In the genomic region with DNA sequence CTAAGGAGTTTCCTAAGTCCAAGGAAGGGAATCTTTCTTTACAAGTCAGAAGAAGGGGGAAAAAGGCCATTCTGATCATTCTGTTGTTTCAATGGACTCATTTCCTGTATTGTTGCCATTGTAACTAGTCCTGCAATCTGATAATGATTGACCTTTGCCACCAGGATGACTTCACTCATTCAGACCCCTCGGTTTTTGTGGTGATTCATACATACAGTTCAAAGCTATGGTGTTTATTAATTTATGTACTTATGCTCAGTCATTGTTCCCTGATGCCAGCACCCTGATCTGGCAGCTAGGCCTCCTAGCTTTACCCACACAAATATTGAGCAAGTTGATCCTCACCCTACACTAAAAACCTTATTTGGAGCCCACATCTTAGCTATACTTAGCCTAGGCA, we compare ENCODE assay signal across 1 cellular context.
TF ChIP-seq lines count a peak whose summit lies in the region.

No MANE protein-coding gene starts in this region.

TF ChIP-seq in HepG2, 621 proteins besides CTCF, POLR2A, EP300 and RAD21 (continued from another document and continues in another):
- TF ChIP-seq FOSL1 (CRISPR knock-in tag; IDR thresholded peaks at IDR 0.05; ENCODE audit: borderline replicate concordance) (peak; percentile 63; the same call in 1 of the 2 replicates), DPF2 (CRISPR knock-in tag; IDR thresholded peaks at IDR 0.05; ENCODE audit: borderline replicate concordance, low read depth) (no peak), ZNF878 (CRISPR knock-in tag; IDR thresholded peaks at IDR 0.05) (no peak), GTF3A (CRISPR knock-in tag; conservative IDR thresholded peaks at IDR 0.05) (no peak), NCOA5 (CRISPR knock-in tag; IDR thresholded peaks at IDR 0.05) (no peak), PHF21A (CRISPR knock-in tag; IDR thresholded peaks at IDR 0.05) (no peak), FLYWCH1 (CRISPR knock-in tag; IDR thresholded peaks at IDR 0.05) (no peak), ZFY (CRISPR knock-in tag; IDR thresholded peaks at IDR 0.05) (peak; percentile 15; the same call in 1 of the 2 replicates), ZFP41 (CRISPR knock-in tag; IDR thresholded peaks at IDR 0.05; ENCODE audit: borderline replicate concordance) (no peak), ELF3 (CRISPR knock-in tag; IDR thresholded peaks at IDR 0.05) (peak; percentile 71), TCF7 (IDR thresholded peaks at IDR 0.05; ENCODE audit: low read depth) (peak; percentile 80), ADNP (CRISPR knock-in tag; IDR thresholded peaks at IDR 0.05) (no peak), ZNF777 (CRISPR knock-in tag; IDR thresholded peaks at IDR 0.05) (no peak), KMT2B (CRISPR knock-in tag; IDR thresholded peaks at IDR 0.05) (no peak), PHF20 (CRISPR knock-in tag; IDR thresholded peaks at IDR 0.05) (no peak), JARID2 (CRISPR knock-in tag; IDR thresholded peaks at IDR 0.05; ENCODE audit: insufficient replicate concordance) (no peak), MED13 (CRISPR knock-in tag; IDR thresholded peaks at IDR 0.05) (no peak), ZNF629 (CRISPR knock-in tag; conservative IDR thresholded peaks at IDR 0.05) (no peak), ATF7 (IDR thresholded peaks at IDR 0.05) (peak; percentile 61), ATF7 (CRISPR knock-in tag; IDR thresholded peaks at IDR 0.05) (no peak), ZNF282 (IDR thresholded peaks at IDR 0.05; ENCODE audit: partially characterized antibody) (no peak), CHD2 (IDR thresholded peaks at IDR 0.05; ENCODE audit: low read depth, low read length) (no peak), ZZZ3 (CRISPR knock-in tag; IDR thresholded peaks at IDR 0.05; ENCODE audit: borderline replicate concordance) (no peak), ZNF33A (CRISPR knock-in tag; IDR thresholded peaks at IDR 0.05; ENCODE audit: borderline replicate concordance) (no peak), NR2C2 (CRISPR knock-in tag; IDR thresholded peaks at IDR 0.05; ENCODE audit: borderline replicate concordance) (peak; percentile 26; the same call in 1 of the 2 replicates), ZNF138 (CRISPR knock-in tag; IDR thresholded peaks at IDR 0.05; ENCODE audit: low read depth) (no peak), HDAC2 (CRISPR knock-in tag; IDR thresholded peaks at IDR 0.05) (no peak), ZBTB8A (CRISPR knock-in tag; IDR thresholded peaks at IDR 0.05; ENCODE audit: borderline replicate concordance, low read depth) (no peak), MYNN (CRISPR knock-in tag; IDR thresholded peaks at IDR 0.05; ENCODE audit: low read depth) (no peak), NFE2 (CRISPR knock-in tag; IDR thresholded peaks at IDR 0.05) (peak; percentile 64), ZNF24 (IDR thresholded peaks at IDR 0.05) (0 out of 2 replicates have a peak, but pooled peaks have one; percentile 45), RAD51 (IDR thresholded peaks at IDR 0.05; ENCODE audit: borderline replicate concordance) (no peak), SALL1 (CRISPR knock-in tag; IDR thresholded peaks at IDR 0.05) (peak; percentile 31; the same call in 1 of the 2 replicates), ZNF431 (CRISPR knock-in tag; IDR thresholded peaks at IDR 0.05; ENCODE audit: borderline replicate concordance, low read depth) (no peak), POLR2AphosphoS5 (IDR thresholded peaks at IDR 0.05; ENCODE audit: low read depth, low read length) (no peak), MTF1 (CRISPR knock-in tag; IDR thresholded peaks at IDR 0.05) (no peak)
- TF ChIP-seq, protein P1, sequence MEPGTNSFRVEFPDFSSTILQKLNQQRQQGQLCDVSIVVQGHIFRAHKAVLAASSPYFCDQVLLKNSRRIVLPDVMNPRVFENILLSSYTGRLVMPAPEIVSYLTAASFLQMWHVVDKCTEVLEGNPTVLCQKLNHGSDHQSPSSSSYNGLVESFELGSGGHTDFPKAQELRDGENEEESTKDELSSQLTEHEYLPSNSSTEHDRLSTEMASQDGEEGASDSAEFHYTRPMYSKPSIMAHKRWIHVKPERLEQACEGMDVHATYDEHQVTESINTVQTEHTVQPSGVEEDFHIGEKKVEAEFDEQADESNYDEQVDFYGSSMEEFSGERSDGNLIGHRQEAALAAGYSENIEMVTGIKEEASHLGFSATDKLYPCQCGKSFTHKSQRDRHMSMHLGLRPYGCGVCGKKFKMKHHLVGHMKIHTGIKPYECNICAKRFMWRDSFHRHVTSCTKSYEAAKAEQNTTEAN (CRISPR knock-in tag; conservative IDR thresholded peaks at IDR 0.05), result no peak
- TF ChIP-seq, protein P2, sequence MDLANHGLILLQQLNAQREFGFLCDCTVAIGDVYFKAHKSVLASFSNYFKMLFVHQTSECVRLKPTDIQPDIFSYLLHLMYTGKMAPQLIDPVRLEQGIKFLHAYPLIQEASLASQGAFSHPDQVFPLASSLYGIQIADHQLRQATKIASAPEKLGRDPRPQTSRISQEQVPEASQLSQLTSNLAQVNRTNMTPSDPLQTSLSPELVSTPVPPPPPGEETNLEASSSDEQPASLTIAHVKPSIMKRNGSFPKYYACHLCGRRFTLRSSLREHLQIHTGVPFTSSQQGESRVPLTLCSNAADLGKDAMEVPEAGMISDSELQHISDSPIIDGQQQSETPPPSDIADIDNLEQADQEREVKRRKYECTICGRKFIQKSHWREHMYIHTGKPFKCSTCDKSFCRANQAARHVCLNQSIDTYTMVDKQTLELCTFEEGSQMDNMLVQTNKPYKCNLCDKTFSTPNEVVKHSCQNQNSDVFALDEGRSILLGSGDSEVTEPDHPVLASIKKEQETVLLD (CRISPR knock-in tag; IDR thresholded peaks at IDR 0.05; ENCODE audit: low read depth), result no peak
- TF ChIP-seq, protein P3, sequence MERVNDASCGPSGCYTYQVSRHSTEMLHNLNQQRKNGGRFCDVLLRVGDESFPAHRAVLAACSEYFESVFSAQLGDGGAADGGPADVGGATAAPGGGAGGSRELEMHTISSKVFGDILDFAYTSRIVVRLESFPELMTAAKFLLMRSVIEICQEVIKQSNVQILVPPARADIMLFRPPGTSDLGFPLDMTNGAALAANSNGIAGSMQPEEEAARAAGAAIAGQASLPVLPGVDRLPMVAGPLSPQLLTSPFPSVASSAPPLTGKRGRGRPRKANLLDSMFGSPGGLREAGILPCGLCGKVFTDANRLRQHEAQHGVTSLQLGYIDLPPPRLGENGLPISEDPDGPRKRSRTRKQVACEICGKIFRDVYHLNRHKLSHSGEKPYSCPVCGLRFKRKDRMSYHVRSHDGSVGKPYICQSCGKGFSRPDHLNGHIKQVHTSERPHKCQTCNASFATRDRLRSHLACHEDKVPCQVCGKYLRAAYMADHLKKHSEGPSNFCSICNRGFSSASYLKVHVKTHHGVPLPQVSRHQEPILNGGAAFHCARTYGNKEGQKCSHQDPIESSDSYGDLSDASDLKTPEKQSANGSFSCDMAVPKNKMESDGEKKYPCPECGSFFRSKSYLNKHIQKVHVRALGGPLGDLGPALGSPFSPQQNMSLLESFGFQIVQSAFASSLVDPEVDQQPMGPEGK (CRISPR knock-in tag; IDR thresholded peaks at IDR 0.05), result no peak
- TF ChIP-seq, protein P4, sequence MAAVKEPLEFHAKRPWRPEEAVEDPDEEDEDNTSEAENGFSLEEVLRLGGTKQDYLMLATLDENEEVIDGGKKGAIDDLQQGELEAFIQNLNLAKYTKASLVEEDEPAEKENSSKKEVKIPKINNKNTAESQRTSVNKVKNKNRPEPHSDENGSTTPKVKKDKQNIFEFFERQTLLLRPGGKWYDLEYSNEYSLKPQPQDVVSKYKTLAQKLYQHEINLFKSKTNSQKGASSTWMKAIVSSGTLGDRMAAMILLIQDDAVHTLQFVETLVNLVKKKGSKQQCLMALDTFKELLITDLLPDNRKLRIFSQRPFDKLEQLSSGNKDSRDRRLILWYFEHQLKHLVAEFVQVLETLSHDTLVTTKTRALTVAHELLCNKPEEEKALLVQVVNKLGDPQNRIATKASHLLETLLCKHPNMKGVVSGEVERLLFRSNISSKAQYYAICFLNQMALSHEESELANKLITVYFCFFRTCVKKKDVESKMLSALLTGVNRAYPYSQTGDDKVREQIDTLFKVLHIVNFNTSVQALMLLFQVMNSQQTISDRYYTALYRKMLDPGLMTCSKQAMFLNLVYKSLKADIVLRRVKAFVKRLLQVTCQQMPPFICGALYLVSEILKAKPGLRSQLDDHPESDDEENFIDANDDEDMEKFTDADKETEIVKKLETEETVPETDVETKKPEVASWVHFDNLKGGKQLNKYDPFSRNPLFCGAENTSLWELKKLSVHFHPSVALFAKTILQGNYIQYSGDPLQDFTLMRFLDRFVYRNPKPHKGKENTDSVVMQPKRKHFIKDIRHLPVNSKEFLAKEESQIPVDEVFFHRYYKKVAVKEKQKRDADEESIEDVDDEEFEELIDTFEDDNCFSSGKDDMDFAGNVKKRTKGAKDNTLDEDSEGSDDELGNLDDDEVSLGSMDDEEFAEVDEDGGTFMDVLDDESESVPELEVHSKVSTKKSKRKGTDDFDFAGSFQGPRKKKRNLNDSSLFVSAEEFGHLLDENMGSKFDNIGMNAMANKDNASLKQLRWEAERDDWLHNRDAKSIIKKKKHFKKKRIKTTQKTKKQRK (IDR thresholded peaks at IDR 0.05; ENCODE audit: low read length), result no peak
- TF ChIP-seq, protein P5, sequence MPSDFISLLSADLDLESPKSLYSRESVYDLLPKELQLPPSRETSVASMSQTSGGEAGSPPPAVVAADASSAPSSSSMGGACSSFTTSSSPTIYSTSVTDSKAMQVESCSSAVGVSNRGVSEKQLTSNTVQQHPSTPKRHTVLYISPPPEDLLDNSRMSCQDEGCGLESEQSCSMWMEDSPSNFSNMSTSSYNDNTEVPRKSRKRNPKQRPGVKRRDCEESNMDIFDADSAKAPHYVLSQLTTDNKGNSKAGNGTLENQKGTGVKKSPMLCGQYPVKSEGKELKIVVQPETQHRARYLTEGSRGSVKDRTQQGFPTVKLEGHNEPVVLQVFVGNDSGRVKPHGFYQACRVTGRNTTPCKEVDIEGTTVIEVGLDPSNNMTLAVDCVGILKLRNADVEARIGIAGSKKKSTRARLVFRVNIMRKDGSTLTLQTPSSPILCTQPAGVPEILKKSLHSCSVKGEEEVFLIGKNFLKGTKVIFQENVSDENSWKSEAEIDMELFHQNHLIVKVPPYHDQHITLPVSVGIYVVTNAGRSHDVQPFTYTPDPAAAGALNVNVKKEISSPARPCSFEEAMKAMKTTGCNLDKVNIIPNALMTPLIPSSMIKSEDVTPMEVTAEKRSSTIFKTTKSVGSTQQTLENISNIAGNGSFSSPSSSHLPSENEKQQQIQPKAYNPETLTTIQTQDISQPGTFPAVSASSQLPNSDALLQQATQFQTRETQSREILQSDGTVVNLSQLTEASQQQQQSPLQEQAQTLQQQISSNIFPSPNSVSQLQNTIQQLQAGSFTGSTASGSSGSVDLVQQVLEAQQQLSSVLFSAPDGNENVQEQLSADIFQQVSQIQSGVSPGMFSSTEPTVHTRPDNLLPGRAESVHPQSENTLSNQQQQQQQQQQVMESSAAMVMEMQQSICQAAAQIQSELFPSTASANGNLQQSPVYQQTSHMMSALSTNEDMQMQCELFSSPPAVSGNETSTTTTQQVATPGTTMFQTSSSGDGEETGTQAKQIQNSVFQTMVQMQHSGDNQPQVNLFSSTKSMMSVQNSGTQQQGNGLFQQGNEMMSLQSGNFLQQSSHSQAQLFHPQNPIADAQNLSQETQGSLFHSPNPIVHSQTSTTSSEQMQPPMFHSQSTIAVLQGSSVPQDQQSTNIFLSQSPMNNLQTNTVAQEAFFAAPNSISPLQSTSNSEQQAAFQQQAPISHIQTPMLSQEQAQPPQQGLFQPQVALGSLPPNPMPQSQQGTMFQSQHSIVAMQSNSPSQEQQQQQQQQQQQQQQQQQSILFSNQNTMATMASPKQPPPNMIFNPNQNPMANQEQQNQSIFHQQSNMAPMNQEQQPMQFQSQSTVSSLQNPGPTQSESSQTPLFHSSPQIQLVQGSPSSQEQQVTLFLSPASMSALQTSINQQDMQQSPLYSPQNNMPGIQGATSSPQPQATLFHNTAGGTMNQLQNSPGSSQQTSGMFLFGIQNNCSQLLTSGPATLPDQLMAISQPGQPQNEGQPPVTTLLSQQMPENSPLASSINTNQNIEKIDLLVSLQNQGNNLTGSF (CRISPR knock-in tag; IDR thresholded peaks at IDR 0.05), result no peak
- TF ChIP-seq, protein P6, sequence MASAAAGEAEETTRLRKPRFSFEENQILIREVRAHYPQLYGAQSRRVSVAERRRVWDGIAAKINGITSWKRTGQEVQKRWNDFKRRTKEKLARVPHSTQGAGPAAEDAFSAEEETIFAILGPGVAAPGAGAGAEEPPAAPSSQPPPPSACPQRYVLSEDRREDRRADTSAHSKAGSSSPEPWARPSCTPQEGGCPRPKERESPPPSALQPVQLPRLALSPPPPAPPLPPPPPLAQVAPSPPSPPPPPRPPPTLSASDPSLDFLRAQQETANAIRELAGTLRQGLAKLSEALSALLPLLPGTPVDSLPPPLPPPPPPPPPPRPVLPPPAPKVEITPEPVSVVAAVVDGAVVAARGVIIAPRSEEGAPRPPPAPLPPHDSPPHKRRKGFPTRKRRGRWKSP (CRISPR knock-in tag; IDR thresholded peaks at IDR 0.05), result no peak
- TF ChIP-seq, protein P7, sequence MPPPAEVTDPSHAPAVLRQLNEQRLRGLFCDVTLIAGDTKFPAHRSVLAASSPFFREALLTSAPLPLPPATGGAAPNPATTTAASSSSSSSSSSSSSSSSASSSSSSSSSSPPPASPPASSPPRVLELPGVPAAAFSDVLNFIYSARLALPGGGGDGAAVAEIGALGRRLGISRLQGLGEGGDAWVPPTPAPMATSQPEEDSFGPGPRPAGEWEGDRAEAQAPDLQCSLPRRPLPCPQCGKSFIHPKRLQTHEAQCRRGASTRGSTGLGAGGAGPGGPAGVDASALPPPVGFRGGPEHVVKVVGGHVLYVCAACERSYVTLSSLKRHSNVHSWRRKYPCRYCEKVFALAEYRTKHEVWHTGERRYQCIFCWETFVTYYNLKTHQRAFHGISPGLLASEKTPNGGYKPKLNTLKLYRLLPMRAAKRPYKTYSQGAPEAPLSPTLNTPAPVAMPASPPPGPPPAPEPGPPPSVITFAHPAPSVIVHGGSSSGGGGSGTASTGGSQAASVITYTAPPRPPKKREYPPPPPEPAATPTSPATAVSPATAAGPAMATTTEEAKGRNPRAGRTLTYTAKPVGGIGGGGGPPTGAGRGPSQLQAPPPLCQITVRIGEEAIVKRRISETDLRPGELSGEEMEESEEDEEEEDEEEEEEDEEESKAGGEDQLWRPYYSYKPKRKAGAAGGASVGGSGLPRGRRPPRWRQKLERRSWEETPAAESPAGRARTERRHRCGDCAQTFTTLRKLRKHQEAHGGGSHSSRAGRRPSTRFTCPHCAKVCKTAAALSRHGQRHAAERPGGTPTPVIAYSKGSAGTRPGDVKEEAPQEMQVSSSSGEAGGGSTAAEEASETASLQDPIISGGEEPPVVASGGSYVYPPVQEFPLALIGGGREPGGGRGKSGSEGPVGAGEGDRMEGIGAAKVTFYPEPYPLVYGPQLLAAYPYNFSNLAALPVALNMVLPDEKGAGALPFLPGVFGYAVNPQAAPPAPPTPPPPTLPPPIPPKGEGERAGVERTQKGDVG (CRISPR knock-in tag; IDR thresholded peaks at IDR 0.05; ENCODE audit: borderline replicate concordance), result no peak
- TF ChIP-seq, protein P8, sequence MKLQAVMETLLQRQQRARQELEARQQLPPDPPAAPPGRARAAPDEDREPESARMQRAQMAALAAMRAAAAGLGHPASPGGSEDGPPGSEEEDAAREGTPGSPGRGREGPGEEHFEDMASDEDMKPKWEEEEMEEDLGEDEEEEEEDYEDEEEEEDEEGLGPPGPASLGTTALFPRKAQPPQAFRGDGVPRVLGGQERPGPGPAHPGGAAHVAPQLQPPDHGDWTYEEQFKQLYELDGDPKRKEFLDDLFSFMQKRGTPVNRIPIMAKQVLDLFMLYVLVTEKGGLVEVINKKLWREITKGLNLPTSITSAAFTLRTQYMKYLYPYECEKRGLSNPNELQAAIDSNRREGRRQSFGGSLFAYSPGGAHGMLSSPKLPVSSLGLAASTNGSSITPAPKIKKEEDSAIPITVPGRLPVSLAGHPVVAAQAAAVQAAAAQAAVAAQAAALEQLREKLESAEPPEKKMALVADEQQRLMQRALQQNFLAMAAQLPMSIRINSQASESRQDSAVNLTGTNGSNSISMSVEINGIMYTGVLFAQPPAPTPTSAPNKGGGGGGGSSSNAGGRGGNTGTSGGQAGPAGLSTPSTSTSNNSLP (IDR thresholded peaks at IDR 0.05; ENCODE audit: low read depth, low read length), result peak; percentile 65; the same call in 1 of the 2 replicates
